Comparison of ENCODE assay signal across 1 cellular context in the genomic region with DNA sequence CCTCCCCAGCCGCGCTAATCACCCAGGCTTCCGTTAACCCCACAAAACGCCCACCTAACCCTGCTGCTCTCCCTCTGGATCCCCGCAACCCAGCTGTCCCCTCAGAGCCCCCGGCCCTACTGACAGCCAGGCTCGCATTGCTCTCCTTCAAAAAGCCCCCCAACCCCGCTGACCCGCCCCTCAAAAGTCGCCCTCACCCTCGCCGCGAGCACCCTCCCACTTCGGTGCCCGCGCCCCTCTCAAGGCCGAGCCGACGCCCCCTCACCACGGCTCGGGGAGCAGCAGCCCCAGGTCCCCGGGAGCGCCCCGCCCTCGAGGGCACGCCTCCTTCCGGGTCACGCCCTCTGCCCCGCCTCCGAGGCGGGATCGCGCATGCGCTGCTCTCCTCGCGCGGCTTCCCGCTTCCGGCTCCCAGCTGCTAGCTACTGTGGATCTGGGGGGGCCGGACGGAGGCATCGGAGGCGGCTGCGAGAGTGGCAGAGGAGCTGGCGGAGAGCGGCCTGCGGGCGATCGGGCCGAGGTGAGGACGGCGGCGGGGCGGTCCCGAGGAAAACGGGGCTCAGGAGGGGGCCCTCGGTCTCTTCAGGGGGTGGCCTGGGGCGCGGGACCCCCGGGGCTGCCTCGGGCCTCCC.
A peak's percentile ranks its signal among the peaks of the same experiment; 100 is the strongest.
TF ChIP-seq lines count a peak whose summit lies in the region.

No MANE protein-coding gene starts in this region.

TF ChIP-seq in HepG2, 621 proteins besides CTCF, POLR2A, EP300 and RAD21 (continued from another document and continues in another):
- TF ChIP-seq, protein P1, sequence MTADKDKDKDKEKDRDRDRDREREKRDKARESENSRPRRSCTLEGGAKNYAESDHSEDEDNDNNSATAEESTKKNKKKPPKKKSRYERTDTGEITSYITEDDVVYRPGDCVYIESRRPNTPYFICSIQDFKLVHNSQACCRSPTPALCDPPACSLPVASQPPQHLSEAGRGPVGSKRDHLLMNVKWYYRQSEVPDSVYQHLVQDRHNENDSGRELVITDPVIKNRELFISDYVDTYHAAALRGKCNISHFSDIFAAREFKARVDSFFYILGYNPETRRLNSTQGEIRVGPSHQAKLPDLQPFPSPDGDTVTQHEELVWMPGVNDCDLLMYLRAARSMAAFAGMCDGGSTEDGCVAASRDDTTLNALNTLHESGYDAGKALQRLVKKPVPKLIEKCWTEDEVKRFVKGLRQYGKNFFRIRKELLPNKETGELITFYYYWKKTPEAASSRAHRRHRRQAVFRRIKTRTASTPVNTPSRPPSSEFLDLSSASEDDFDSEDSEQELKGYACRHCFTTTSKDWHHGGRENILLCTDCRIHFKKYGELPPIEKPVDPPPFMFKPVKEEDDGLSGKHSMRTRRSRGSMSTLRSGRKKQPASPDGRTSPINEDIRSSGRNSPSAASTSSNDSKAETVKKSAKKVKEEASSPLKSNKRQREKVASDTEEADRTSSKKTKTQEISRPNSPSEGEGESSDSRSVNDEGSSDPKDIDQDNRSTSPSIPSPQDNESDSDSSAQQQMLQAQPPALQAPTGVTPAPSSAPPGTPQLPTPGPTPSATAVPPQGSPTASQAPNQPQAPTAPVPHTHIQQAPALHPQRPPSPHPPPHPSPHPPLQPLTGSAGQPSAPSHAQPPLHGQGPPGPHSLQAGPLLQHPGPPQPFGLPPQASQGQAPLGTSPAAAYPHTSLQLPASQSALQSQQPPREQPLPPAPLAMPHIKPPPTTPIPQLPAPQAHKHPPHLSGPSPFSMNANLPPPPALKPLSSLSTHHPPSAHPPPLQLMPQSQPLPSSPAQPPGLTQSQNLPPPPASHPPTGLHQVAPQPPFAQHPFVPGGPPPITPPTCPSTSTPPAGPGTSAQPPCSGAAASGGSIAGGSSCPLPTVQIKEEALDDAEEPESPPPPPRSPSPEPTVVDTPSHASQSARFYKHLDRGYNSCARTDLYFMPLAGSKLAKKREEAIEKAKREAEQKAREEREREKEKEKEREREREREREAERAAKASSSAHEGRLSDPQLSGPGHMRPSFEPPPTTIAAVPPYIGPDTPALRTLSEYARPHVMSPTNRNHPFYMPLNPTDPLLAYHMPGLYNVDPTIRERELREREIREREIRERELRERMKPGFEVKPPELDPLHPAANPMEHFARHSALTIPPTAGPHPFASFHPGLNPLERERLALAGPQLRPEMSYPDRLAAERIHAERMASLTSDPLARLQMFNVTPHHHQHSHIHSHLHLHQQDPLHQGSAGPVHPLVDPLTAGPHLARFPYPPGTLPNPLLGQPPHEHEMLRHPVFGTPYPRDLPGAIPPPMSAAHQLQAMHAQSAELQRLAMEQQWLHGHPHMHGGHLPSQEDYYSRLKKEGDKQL (CRISPR knock-in tag; IDR thresholded peaks at IDR 0.05; ENCODE audit: low read depth): no peak
- no peak for TF ChIP-seq JUN (CRISPR knock-in tag; IDR thresholded peaks at IDR 0.05)
- TF ChIP-seq, protein P2, sequence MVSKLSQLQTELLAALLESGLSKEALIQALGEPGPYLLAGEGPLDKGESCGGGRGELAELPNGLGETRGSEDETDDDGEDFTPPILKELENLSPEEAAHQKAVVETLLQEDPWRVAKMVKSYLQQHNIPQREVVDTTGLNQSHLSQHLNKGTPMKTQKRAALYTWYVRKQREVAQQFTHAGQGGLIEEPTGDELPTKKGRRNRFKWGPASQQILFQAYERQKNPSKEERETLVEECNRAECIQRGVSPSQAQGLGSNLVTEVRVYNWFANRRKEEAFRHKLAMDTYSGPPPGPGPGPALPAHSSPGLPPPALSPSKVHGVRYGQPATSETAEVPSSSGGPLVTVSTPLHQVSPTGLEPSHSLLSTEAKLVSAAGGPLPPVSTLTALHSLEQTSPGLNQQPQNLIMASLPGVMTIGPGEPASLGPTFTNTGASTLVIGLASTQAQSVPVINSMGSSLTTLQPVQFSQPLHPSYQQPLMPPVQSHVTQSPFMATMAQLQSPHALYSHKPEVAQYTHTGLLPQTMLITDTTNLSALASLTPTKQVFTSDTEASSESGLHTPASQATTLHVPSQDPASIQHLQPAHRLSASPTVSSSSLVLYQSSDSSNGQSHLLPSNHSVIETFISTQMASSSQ (IDR thresholded peaks at IDR 0.05; ENCODE audit: low read depth): no peak
- TF ChIP-seq, protein P2 (CRISPR knock-in tag; IDR thresholded peaks at IDR 0.05; ENCODE audit: borderline replicate concordance): peak; percentile 27; the same call in 1 of the 2 replicates
- TF ChIP-seq, protein P3, sequence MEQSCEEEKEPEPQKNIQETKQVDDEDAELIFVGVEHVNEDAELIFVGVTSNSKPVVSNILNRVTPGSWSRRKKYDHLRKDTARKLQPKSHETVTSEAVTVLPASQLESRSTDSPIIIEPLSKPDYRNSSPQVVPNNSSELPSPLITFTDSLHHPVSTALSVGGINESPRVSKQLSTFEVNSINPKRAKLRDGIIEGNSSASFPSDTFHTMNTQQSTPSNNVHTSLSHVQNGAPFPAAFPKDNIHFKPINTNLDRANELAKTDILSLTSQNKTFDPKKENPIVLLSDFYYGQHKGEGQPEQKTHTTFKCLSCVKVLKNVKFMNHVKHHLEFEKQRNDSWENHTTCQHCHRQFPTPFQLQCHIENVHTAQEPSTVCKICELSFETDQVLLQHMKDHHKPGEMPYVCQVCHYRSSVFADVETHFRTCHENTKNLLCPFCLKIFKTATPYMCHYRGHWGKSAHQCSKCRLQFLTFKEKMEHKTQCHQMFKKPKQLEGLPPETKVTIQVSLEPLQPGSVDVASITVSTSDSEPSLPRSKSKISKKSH (CRISPR knock-in tag; IDR thresholded peaks at IDR 0.05; ENCODE audit: borderline replicate concordance): no peak
- peak; percentile 47; the same call in 1 of the 2 replicates for TF ChIP-seq POGZ (CRISPR knock-in tag; IDR thresholded peaks at IDR 0.05)
- no peak for TF ChIP-seq ZNF17 (CRISPR knock-in tag; IDR thresholded peaks at IDR 0.05)
- TF ChIP-seq ZNF839 (CRISPR knock-in tag; IDR thresholded peaks at IDR 0.05; ENCODE audit: borderline replicate concordance): no peak
- TF ChIP-seq, protein P4, sequence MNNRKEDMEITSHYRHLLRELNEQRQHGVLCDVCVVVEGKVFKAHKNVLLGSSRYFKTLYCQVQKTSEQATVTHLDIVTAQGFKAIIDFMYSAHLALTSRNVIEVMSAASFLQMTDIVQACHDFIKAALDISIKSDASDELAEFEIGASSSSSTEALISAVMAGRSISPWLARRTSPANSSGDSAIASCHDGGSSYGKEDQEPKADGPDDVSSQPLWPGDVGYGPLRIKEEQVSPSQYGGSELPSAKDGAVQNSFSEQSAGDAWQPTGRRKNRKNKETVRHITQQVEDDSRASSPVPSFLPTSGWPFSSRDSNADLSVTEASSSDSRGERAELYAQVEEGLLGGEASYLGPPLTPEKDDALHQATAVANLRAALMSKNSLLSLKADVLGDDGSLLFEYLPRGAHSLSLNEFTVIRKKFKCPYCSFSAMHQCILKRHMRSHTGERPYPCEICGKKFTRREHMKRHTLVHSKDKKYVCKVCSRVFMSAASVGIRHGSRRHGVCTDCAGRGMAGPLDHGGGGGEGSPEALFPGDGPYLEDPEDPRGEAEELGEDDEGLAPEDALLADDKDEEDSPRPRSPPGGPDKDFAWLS (CRISPR knock-in tag; IDR thresholded peaks at IDR 0.05; ENCODE audit: borderline replicate concordance): no peak
- peak; percentile 79; the same call in 1 of the 2 replicates for TF ChIP-seq TGIF2 (CRISPR knock-in tag; IDR thresholded peaks at IDR 0.05)
- TF ChIP-seq ZNF558 (CRISPR knock-in tag; IDR thresholded peaks at IDR 0.05; ENCODE audit: borderline replicate concordance): no peak
- TF ChIP-seq IRX3 (CRISPR knock-in tag; IDR thresholded peaks at IDR 0.05; ENCODE audit: borderline replicate concordance, low read depth): no peak
- no peak for TF ChIP-seq FIP1L1 (IDR thresholded peaks at IDR 0.05; ENCODE audit: borderline replicate concordance, insufficient read depth, low read depth, low read length)
- TF ChIP-seq, protein P5, sequence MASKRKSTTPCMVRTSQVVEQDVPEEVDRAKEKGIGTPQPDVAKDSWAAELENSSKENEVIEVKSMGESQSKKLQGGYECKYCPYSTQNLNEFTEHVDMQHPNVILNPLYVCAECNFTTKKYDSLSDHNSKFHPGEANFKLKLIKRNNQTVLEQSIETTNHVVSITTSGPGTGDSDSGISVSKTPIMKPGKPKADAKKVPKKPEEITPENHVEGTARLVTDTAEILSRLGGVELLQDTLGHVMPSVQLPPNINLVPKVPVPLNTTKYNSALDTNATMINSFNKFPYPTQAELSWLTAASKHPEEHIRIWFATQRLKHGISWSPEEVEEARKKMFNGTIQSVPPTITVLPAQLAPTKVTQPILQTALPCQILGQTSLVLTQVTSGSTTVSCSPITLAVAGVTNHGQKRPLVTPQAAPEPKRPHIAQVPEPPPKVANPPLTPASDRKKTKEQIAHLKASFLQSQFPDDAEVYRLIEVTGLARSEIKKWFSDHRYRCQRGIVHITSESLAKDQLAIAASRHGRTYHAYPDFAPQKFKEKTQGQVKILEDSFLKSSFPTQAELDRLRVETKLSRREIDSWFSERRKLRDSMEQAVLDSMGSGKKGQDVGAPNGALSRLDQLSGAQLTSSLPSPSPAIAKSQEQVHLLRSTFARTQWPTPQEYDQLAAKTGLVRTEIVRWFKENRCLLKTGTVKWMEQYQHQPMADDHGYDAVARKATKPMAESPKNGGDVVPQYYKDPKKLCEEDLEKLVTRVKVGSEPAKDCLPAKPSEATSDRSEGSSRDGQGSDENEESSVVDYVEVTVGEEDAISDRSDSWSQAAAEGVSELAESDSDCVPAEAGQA (IDR thresholded peaks at IDR 0.05; ENCODE audit: low read depth): no peak
- TF ChIP-seq, protein P5 (CRISPR knock-in tag; IDR thresholded peaks at IDR 0.05; ENCODE audit: borderline replicate concordance): no peak
- TF ChIP-seq SMARCE1 (IDR thresholded peaks at IDR 0.05; ENCODE audit: borderline replicate concordance): no peak
- no peak for TF ChIP-seq ZNF816 (CRISPR knock-in tag; IDR thresholded peaks at IDR 0.05; ENCODE audit: borderline replicate concordance)
- TF ChIP-seq DMAP1 (CRISPR knock-in tag; IDR thresholded peaks at IDR 0.05): 0 out of 2 replicates have a peak, but pooled peaks have one; percentile 27
- TF ChIP-seq, protein P6, sequence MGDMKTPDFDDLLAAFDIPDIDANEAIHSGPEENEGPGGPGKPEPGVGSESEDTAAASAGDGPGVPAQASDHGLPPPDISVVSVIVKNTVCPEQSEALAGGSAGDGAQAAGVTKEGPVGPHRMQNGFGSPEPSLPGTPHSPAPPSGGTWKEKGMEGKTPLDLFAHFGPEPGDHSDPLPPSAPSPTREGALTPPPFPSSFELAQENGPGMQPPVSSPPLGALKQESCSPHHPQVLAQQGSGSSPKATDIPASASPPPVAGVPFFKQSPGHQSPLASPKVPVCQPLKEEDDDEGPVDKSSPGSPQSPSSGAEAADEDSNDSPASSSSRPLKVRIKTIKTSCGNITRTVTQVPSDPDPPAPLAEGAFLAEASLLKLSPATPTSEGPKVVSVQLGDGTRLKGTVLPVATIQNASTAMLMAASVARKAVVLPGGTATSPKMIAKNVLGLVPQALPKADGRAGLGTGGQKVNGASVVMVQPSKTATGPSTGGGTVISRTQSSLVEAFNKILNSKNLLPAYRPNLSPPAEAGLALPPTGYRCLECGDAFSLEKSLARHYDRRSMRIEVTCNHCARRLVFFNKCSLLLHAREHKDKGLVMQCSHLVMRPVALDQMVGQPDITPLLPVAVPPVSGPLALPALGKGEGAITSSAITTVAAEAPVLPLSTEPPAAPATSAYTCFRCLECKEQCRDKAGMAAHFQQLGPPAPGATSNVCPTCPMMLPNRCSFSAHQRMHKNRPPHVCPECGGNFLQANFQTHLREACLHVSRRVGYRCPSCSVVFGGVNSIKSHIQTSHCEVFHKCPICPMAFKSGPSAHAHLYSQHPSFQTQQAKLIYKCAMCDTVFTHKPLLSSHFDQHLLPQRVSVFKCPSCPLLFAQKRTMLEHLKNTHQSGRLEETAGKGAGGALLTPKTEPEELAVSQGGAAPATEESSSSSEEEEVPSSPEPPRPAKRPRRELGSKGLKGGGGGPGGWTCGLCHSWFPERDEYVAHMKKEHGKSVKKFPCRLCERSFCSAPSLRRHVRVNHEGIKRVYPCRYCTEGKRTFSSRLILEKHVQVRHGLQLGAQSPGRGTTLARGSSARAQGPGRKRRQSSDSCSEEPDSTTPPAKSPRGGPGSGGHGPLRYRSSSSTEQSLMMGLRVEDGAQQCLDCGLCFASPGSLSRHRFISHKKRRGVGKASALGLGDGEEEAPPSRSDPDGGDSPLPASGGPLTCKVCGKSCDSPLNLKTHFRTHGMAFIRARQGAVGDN (CRISPR knock-in tag; IDR thresholded peaks at IDR 0.05): peak; percentile 77
- no peak for TF ChIP-seq ZKSCAN8 (CRISPR knock-in tag; IDR thresholded peaks at IDR 0.05; ENCODE audit: borderline replicate concordance)
- no peak for TF ChIP-seq ZNF569 (CRISPR knock-in tag; IDR thresholded peaks at IDR 0.05; ENCODE audit: borderline replicate concordance)
- peak; percentile 54 for TF ChIP-seq ATF7-NPFF (CRISPR knock-in tag; IDR thresholded peaks at IDR 0.05; ENCODE audit: low read depth)
- TF ChIP-seq MAF1 (CRISPR knock-in tag; IDR thresholded peaks at IDR 0.05; ENCODE audit: borderline replicate concordance): no peak
- no peak for TF ChIP-seq MEIS2 (CRISPR knock-in tag; IDR thresholded peaks at IDR 0.05)
- TF ChIP-seq, protein P7, sequence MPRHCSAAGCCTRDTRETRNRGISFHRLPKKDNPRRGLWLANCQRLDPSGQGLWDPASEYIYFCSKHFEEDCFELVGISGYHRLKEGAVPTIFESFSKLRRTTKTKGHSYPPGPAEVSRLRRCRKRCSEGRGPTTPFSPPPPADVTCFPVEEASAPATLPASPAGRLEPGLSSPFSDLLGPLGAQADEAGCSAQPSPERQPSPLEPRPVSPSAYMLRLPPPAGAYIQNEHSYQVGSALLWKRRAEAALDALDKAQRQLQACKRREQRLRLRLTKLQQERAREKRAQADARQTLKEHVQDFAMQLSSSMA (CRISPR knock-in tag; IDR thresholded peaks at IDR 0.05): peak; percentile 78; the same call in 1 of the 2 replicates
